In genomic region chr6:132205946-132206345, GRCh38 we compare ENCODE assay signal across 18 cellular contexts.
A peak's percentile ranks its signal among the peaks of the same experiment; 100 is the strongest.
DNase-seq lines count a peak whose midpoint lies in the region; ATAC-seq and TF ChIP-seq lines count a peak whose summit lies in the region.
"Had no signal": no experiment of that assay in that cellular context is flagged by ENCODE, and none has a peak within 500 bp of the region (broad histone marks: within the 10 kb centered on the region; RNA-seq: fewer than 3 reads in every experiment).

No MANE protein-coding gene starts in this region.

- no peaks in the 10 kb centered on the region for H3K9me3 ChIP-seq in spleen
- H3K9me3 ChIP-seq: Peyer's patch had no signal

- no peak for TF ChIP-seq RAD21 in Ishikawa (IDR thresholded peaks at IDR 0.05; ENCODE audit: low read depth)

- intact Hi-C loops in spleen (cut with DNase I; ENCODE audit: low total_unique reads) (no loop called here), left ventricle myocardium superior (cut with micrococcal nuclease) (no loop called here)

- no peak overlapping the region for H3K27ac ChIP-seq in spleen
- H3K27ac ChIP-seq: Peyer's patch had no signal

- TF ChIP-seq EP300 in Ishikawa (IDR thresholded peaks at IDR 0.05; ENCODE audit: borderline replicate concordance) = no peak

- TF ChIP-seq CTCF in choroid plexus epithelial cell (conservative IDR thresholded peaks at IDR 0.05; ENCODE audit: low read depth, low read length) = no peak
- no peak for TF ChIP-seq CTCF in spleen (IDR thresholded peaks at IDR 0.05 in 8 of 11, conservative IDR thresholded peaks at IDR 0.05 in 3 of 11)

- peaks cover 0 to 3% (median 0%) of the 10 kb centered on the region in 6 donors for H3K4me1 ChIP-seq in spleen
- H3K4me1 ChIP-seq: Peyer's patch had no signal

- ATAC-seq in GM21360 (IDR thresholded peaks at IDR 0.05; ENCODE audit: unreplicated experiment) = no peak
- ATAC-seq in left ventricle myocardium superior = no peak
- ATAC-seq: GM23338, Right ventricle myocardium inferior had no signal

- no peaks in the 10 kb centered on the region for H3K36me3 ChIP-seq in spleen
- H3K36me3 ChIP-seq: Peyer's patch had no signal

- no peak overlapping the region for H3K4me3 ChIP-seq in choroid plexus epithelial cell (ENCODE audit: low read depth, low read length)
- no peak overlapping the region for H3K4me3 ChIP-seq in spleen
- H3K4me3 ChIP-seq: GM23338, Peyer's patch had no signal

- H3K27me3 ChIP-seq in spleen (replicated peaks in 1 of 7) = peaks cover 0 to 13% (median 0%) of the 10 kb centered on the region in 7 donors
- H3K27me3 ChIP-seq: Peyer's patch had no signal

- no peak for TF ChIP-seq POLR2A in spleen (IDR thresholded peaks at IDR 0.05)

- DNase-seq in choroid plexus epithelial cell (ENCODE audit: low read depth) (peak; percentile 36), kidney tubule cell (ENCODE audit: low spot score) (peak; percentile 88), spleen (no peak), left ventricle myocardium superior (no peak)
- DNase-seq in activated CD4-positive, CD25-positive, alpha-beta regulatory T cell (lab: John Stamatoyannopoulos, UW) = no peak
- DNase-seq: DMS79 treated with DMSO at 0.1 percent for 48 hours; KG1; MV-4-11; NCI-H1694 treated with DMSO at 0.1 percent for 48 hours; NCI-H2107; NCI-H510A; NCI-H748 treated with DMSO at 0.1 percent for 48 hours; NK-92 treated with Interleukin-12 subunit alpha and Interleukin-12 subunit beta, amount 100 ng/mL, for 24 hours; Peyer's patch had no signal

- WGBS in spleen, 5 donors = 73 to 91% (median 81%) methylated on average over 1 of the region's 1 CpG

TF ChIP-seq in Ishikawa, 13 proteins besides CTCF, POLR2A, EP300 and RAD21:
- TF ChIP-seq TEAD4 (IDR thresholded peaks at IDR 0.05) = peak; percentile 41
- no peak for TF ChIP-seq TAF1 (IDR thresholded peaks at IDR 0.05; ENCODE audit: low read depth)
- no peak for TF ChIP-seq TCF12 (IDR thresholded peaks at IDR 0.05; ENCODE audit: low read depth)
- TF ChIP-seq YY1 (IDR thresholded peaks at IDR 0.05; ENCODE audit: low read depth) = no peak
- TF ChIP-seq USF1 (IDR thresholded peaks at IDR 0.05) = no peak
- no peak for TF ChIP-seq ZBTB7A (IDR thresholded peaks at IDR 0.05; ENCODE audit: low read depth)
- TF ChIP-seq FOXM1 (IDR thresholded peaks at IDR 0.05; ENCODE audit: borderline replicate concordance, low read depth) = no peak

Comparison
In these comparisons a context has a peak if more than half of its experiments do, and no peak if none do; other contexts are left out.
1. DNase-seq: peak in choroid plexus epithelial cell (single experiment) and kidney tubule cell (single experiment); none in spleen (single experiment), activated CD4-positive, CD25-positive, alpha-beta regulatory T cell (0 of 4) and left ventricle myocardium superior (single experiment).